In the genomic region with DNA sequence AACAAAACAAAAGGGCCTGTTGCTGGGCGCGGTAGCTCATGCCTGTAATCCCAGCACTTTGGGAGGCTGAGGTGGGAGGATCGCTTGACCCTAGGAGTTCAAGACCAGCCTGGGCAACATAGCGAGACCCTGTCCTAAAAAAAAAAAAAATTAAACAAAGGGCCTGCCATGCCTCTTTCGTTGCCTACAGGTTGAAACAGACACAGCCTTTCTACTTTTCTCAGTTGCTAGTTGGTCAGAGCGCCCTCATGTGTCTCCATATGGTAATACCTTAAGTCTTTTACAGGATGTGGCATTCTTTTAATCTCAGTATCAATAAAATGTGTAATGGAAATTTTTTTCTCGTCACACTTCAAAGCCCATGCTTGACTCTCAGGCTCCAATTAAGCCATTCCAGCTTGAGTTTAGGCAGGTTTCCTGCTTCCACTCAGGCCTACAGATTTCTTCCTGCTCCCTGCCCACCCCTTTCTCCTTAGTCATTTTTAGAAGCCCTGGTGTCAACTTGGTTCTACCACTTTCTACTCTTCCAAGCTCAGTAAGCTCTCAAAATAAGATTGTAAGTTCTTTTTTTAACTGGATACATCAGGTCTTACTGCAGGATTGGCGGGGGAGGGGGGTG, we compare ENCODE assay signal across 1 cellular context.
TF ChIP-seq lines count a peak whose summit lies in the region.

No MANE protein-coding gene starts in this region.

TF ChIP-seq in HEK293, 187 proteins besides CTCF, POLR2A, EP300 and RAD21 (continued from another document):
- TF ChIP-seq, protein P1, sequence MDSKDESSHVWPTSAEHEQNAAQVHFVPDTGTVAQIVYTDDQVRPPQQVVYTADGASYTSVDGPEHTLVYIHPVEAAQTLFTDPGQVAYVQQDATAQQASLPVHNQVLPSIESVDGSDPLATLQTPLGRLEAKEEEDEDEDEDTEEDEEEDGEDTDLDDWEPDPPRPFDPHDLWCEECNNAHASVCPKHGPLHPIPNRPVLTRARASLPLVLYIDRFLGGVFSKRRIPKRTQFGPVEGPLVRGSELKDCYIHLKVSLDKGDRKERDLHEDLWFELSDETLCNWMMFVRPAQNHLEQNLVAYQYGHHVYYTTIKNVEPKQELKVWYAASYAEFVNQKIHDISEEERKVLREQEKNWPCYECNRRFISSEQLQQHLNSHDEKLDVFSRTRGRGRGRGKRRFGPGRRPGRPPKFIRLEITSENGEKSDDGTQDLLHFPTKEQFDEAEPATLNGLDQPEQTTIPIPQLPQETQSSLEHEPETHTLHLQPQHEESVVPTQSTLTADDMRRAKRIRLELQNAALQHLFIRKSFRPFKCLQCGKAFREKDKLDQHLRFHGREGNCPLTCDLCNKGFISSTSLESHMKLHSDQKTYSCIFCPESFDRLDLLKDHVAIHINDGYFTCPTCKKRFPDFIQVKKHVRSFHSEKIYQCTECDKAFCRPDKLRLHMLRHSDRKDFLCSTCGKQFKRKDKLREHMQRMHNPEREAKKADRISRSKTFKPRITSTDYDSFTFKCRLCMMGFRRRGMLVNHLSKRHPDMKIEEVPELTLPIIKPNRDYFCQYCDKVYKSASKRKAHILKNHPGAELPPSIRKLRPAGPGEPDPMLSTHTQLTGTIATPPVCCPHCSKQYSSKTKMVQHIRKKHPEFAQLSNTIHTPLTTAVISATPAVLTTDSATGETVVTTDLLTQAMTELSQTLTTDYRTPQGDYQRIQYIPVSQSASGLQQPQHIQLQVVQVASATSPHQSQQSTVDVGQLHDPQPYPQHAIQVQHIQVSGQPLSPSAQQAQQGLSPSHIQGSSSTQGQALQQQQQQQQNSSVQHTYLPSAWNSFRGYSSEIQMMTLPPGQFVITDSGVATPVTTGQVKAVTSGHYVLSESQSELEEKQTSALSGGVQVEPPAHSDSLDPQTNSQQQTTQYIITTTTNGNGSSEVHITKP (tag by site-specific recombination; IDR thresholded peaks at IDR 0.05), result peak; percentile 33; the same call in 1 of the 2 replicates
